ENCODE assay signal across 29 cellular contexts in genomic region chr9:21692390-21692789, GRCh38.
"Had no signal": no experiment of that assay in that cellular context is flagged by ENCODE, and none has a peak within 500 bp of the region (broad histone marks: within the 10 kb centered on the region; RNA-seq: fewer than 3 reads in every experiment).

No MANE protein-coding gene starts in this region.

- H3K4me2 ChIP-seq: neural progenitor cell had no signal

- H2AFZ ChIP-seq: neural progenitor cell, parathyroid adenoma had no signal

- H3K4me1 Mint-ChIP-seq: neural progenitor cell; stimulated activated effector memory CD8-positive, alpha-beta T cell treated with anti-CD3 and anti-CD28 coated beads, Interleukin-12 subunit alpha, Interleukin-12 subunit beta, amount 100 ng/mL, for 72 hours; stimulated activated naive B cell treated with anti-CD40 and anti-IgM and Interleukin-4, amounts not matched to agents 10 μg/mL and 1 μg/mL and 100 μg/mL, for 72 hours had no signal

- H3K9ac ChIP-seq: neural progenitor cell, parathyroid adenoma had no signal

- DNase-seq: naive thymus-derived CD8-positive, alpha-beta T cell; nephron progenitor cell; occipital lobe; ovary; posterior cingulate gyrus; psoas muscle; right cardiac atrium; right lobe of liver; sigmoid colon; stimulated activated CD4-positive, alpha-beta T cell treated with anti-CD3 and anti-CD28 coated beads, Interleukin-15, amount 100 ng/mL, for 24 hours; stimulated activated CD4-positive, alpha-beta T cell treated with anti-CD3 and anti-CD28 coated beads, Interleukin-2, amount 100 ng/mL, for 24 hours; stimulated activated CD4-positive, alpha-beta T cell treated with anti-CD3 and anti-CD28 coated beads, Interleukin-2, amount 100 ng/mL, for 48 hours; stimulated activated CD4-positive, alpha-beta T cell treated with anti-CD3 and anti-CD28 coated beads, Interleukin-4, amount 100 ng/mL, for 24 hours; stimulated activated naive B cell treated with anti-CD40 and anti-IgM and Interleukin-4, amounts not matched to agents 10 μg/mL and 1 μg/mL and 100 μg/mL, for 72 hours; stimulated activated naive CD4-positive, alpha-beta T cell treated with Interleukin-2 at 50 U/mL for 16 hours; stomach; thyroid gland; upper lobe of right lung; uterus had no signal

- H3K4me3 Mint-ChIP-seq: naive thymus-derived CD8-positive, alpha-beta T cell; natural killer cell treated with Interleukin-12 subunit alpha and Interleukin-12 subunit beta and Interleukin-15 and Interleukin-18, amount 100 ng/mL, for 72 hours; nephron progenitor cell; neural progenitor cell; stimulated activated effector memory CD8-positive, alpha-beta T cell treated with anti-CD3 and anti-CD28 coated beads, Interleukin-12 subunit alpha, Interleukin-12 subunit beta, amount 100 ng/mL, for 72 hours; stimulated activated naive B cell treated with anti-CD40 and anti-IgM and Interleukin-4, amounts not matched to agents 10 μg/mL and 1 μg/mL and 100 μg/mL, for 72 hours; stimulated activated naive CD8-positive, alpha-beta T cell treated with anti-CD3 and anti-CD28 coated beads, Interleukin-15, Interleukin-2, amounts not matched to agents 100 ng/mL and 50 ng/mL, for 24 hours; type B pancreatic cell had no signal

- H3K27me3 Mint-ChIP-seq: progenitor cell of endocrine pancreas had no signal

- H3K36me3 Mint-ChIP-seq: naive thymus-derived CD8-positive, alpha-beta T cell; natural killer cell treated with Interleukin-12 subunit alpha and Interleukin-12 subunit beta and Interleukin-15 and Interleukin-18, amount 100 ng/mL, for 72 hours; stimulated activated effector memory CD8-positive, alpha-beta T cell treated with anti-CD3 and anti-CD28 coated beads, Interleukin-12 subunit alpha, Interleukin-12 subunit beta, amount 100 ng/mL, for 72 hours; stimulated activated naive B cell treated with anti-CD40 and anti-IgM and Interleukin-4, amounts not matched to agents 10 μg/mL and 1 μg/mL and 100 μg/mL, for 72 hours; type B pancreatic cell had no signal

- H3K79me2 ChIP-seq: parathyroid adenoma had no signal

- H3K36me3 ChIP-seq: neural progenitor cell, ovary, right lobe of liver, sigmoid colon, stomach, thoracic aorta, thyroid gland, tibial nerve, upper lobe of right lung, uterus had no signal

- H3K27me3 ChIP-seq: neural progenitor cell, ovary, right lobe of liver, sigmoid colon, stomach, thyroid gland, tibial nerve, upper lobe of right lung, uterus had no signal

- FAIRE-seq: small intestine had no signal

- H3K4me1 ChIP-seq: neural progenitor cell, parathyroid adenoma, psoas muscle, right lobe of liver, tibial nerve, upper lobe of right lung, uterus had no signal

- H3K4me3 ChIP-seq: neural progenitor cell, ovary, psoas muscle, right lobe of liver, sigmoid colon, stomach, thoracic aorta, thyroid gland, tibial nerve, upper lobe of right lung, uterus had no signal

- H3K9me3 Mint-ChIP-seq: natural killer cell treated with Interleukin-12 subunit alpha and Interleukin-12 subunit beta and Interleukin-15 and Interleukin-18, amount 100 ng/mL, for 72 hours; stimulated activated effector memory CD8-positive, alpha-beta T cell treated with anti-CD3 and anti-CD28 coated beads, Interleukin-12 subunit alpha, Interleukin-12 subunit beta, amount 100 ng/mL, for 72 hours; stimulated activated naive CD8-positive, alpha-beta T cell treated with anti-CD3 and anti-CD28 coated beads, Interleukin-15, Interleukin-2, amounts not matched to agents 100 ng/mL and 50 ng/mL, for 24 hours; type B pancreatic cell had no signal

- H3K27ac ChIP-seq: neural progenitor cell, ovary, parathyroid adenoma, psoas muscle, right lobe of liver, sigmoid colon, stomach, thoracic aorta, thyroid gland, tibial nerve, upper lobe of right lung, uterus had no signal

- H3K27ac Mint-ChIP-seq: naive thymus-derived CD8-positive, alpha-beta T cell; natural killer cell treated with Interleukin-12 subunit alpha and Interleukin-12 subunit beta and Interleukin-15 and Interleukin-18, amount 100 ng/mL, for 72 hours; nephron progenitor cell; neural progenitor cell; progenitor cell of endocrine pancreas; stimulated activated effector memory CD8-positive, alpha-beta T cell treated with anti-CD3 and anti-CD28 coated beads, Interleukin-12 subunit alpha, Interleukin-12 subunit beta, amount 100 ng/mL, for 72 hours; stimulated activated naive B cell treated with anti-CD40 and anti-IgM and Interleukin-4, amounts not matched to agents 10 μg/mL and 1 μg/mL and 100 μg/mL, for 72 hours; stimulated activated naive CD8-positive, alpha-beta T cell treated with anti-CD3 and anti-CD28 coated beads, Interleukin-15, Interleukin-2, amounts not matched to agents 100 ng/mL and 50 ng/mL, for 24 hours; type B pancreatic cell had no signal

- ATAC-seq: naive thymus-derived CD8-positive, alpha-beta T cell; natural killer cell treated with Interleukin-12 subunit alpha and Interleukin-12 subunit beta and Interleukin-15 and Interleukin-18, amount 100 ng/mL, for 72 hours; psoas muscle; right cardiac atrium; right lobe of liver; stimulated activated effector memory CD8-positive, alpha-beta T cell treated with anti-CD3 and anti-CD28 coated beads, Interleukin-12 subunit alpha, Interleukin-12 subunit beta, amount 100 ng/mL, for 72 hours; stimulated activated naive B cell treated with anti-CD40 and anti-IgM and Interleukin-4, amounts not matched to agents 10 μg/mL and 1 μg/mL and 100 μg/mL, for 72 hours; upper lobe of right lung had no signal

- H3K9me3 ChIP-seq: ovary, psoas muscle, right lobe of liver, sigmoid colon, thoracic aorta, thyroid gland, upper lobe of right lung, uterus had no signal
